Comparison of ENCODE assay signal across 29 cellular contexts in the genomic region with DNA sequence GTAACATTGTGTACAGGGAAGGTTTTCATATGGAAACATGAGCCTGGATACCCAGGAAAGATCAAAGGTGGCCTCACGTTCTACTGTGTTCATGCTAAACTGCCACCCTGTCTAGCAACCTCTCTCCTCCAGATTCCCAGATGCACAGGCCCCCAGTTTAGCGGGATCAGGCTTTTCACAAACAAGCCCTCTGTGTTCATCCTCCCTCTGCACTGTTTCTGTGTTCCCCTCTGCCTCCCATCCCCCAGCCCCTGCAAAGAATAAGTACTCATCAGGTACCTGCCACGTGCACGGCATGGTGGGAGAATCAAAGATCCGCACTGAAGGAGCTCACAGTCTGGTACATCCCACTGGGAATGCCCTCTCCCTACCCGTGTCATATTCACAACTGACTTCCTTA. TPM values are rescaled to one million over a fixed set of nuclear protein-coding genes. Genes with fewer than 3 reads are reported as not detected.
"Had no signal": no experiment of that assay in that cellular context is flagged by ENCODE, and none has a peak within 500 bp of the region (broad histone marks: within the 10 kb centered on the region; RNA-seq: fewer than 3 reads in every experiment).

No MANE protein-coding gene starts in this region.

- H3K4me1 Mint-ChIP-seq: natural killer cell; nephron; stimulated activated effector memory CD8-positive, alpha-beta T cell treated with anti-CD3 and anti-CD28 coated beads, Interleukin-12 subunit alpha, Interleukin-12 subunit beta, amount 100 ng/mL, for 72 hours; stimulated activated naive B cell treated with anti-CD40 and anti-IgM and Interleukin-4, amounts not matched to agents 10 μg/mL and 1 μg/mL and 100 μg/mL, for 72 hours had no signal

- H3K4me3 Mint-ChIP-seq: natural killer cell; nephron; neural progenitor cell; stimulated activated effector memory CD8-positive, alpha-beta T cell treated with anti-CD3 and anti-CD28 coated beads, Interleukin-12 subunit alpha, Interleukin-12 subunit beta, amount 100 ng/mL, for 72 hours; stimulated activated naive B cell treated with anti-CD40 and anti-IgM and Interleukin-4, amounts not matched to agents 10 μg/mL and 1 μg/mL and 100 μg/mL, for 72 hours; stimulated activated naive CD8-positive, alpha-beta T cell treated with anti-CD3 and anti-CD28 coated beads, Interleukin-15, Interleukin-2, amounts not matched to agents 100 ng/mL and 50 ng/mL, for 24 hours had no signal

- DNase-seq: natural killer cell; occipital lobe; pancreas; retina; right cardiac atrium; right lobe of liver; sigmoid colon; small intestine; stimulated activated CD4-positive, alpha-beta T cell treated with anti-CD3 and anti-CD28 coated beads, Interleukin-15, amount 100 ng/mL, for 24 hours; stimulated activated CD4-positive, alpha-beta T cell treated with anti-CD3 and anti-CD28 coated beads, Interleukin-2, amount 100 ng/mL, for 24 hours; stimulated activated CD4-positive, alpha-beta T cell treated with anti-CD3 and anti-CD28 coated beads, Interleukin-2, amount 100 ng/mL, for 48 hours; stimulated activated CD4-positive, alpha-beta T cell treated with anti-CD3 and anti-CD28 coated beads, Interleukin-4, amount 100 ng/mL, for 24 hours; stimulated activated naive B cell treated with anti-CD40 and anti-IgM and Interleukin-4, amounts not matched to agents 10 μg/mL and 1 μg/mL and 100 μg/mL, for 72 hours; stimulated activated naive CD4-positive, alpha-beta T cell treated with Interleukin-2 at 50 U/mL for 16 hours; stomach; thyroid gland; trophoblast cell; upper lobe of left lung had no signal

- H3K36me3 Mint-ChIP-seq: natural killer cell; stimulated activated effector memory CD8-positive, alpha-beta T cell treated with anti-CD3 and anti-CD28 coated beads, Interleukin-12 subunit alpha, Interleukin-12 subunit beta, amount 100 ng/mL, for 72 hours; stimulated activated naive B cell treated with anti-CD40 and anti-IgM and Interleukin-4, amounts not matched to agents 10 μg/mL and 1 μg/mL and 100 μg/mL, for 72 hours had no signal

- H3K27ac Mint-ChIP-seq: natural killer cell; nephron; neural progenitor cell; stimulated activated effector memory CD8-positive, alpha-beta T cell treated with anti-CD3 and anti-CD28 coated beads, Interleukin-12 subunit alpha, Interleukin-12 subunit beta, amount 100 ng/mL, for 72 hours; stimulated activated naive B cell treated with anti-CD40 and anti-IgM and Interleukin-4, amounts not matched to agents 10 μg/mL and 1 μg/mL and 100 μg/mL, for 72 hours; stimulated activated naive CD8-positive, alpha-beta T cell treated with anti-CD3 and anti-CD28 coated beads, Interleukin-15, Interleukin-2, amounts not matched to agents 100 ng/mL and 50 ng/mL, for 24 hours had no signal

- H3K4me3 ChIP-seq: neural progenitor cell, pancreas, prostate gland, right lobe of liver, sigmoid colon, stomach, thoracic aorta, thyroid gland, tibial nerve, upper lobe of left lung, vagina had no signal

- H3K9me3 Mint-ChIP-seq: natural killer cell; stimulated activated effector memory CD8-positive, alpha-beta T cell treated with anti-CD3 and anti-CD28 coated beads, Interleukin-12 subunit alpha, Interleukin-12 subunit beta, amount 100 ng/mL, for 72 hours; stimulated activated naive B cell treated with anti-CD40 and anti-IgM and Interleukin-4, amounts not matched to agents 10 μg/mL and 1 μg/mL and 100 μg/mL, for 72 hours; stimulated activated naive CD8-positive, alpha-beta T cell treated with anti-CD3 and anti-CD28 coated beads, Interleukin-15, Interleukin-2, amounts not matched to agents 100 ng/mL and 50 ng/mL, for 24 hours had no signal

RNA-seq across cellular contexts. Expression of gene TMEM266, which starts 46.1 kb away (rescaled TPM):
- total RNA-seq: natural killer cell, osteoblast, pulmonary artery endothelial cell, skeletal muscle tissue, thoracic aorta, thyroid gland, vagina had no signal
